ENCODE assay signal across 24 cellular contexts in genomic region chr19:50320051-50320450, GRCh38. TPM values are rescaled to one million over a fixed set of nuclear protein-coding genes. Genes with fewer than 3 reads are reported as not detected.
DNase-seq lines count a peak whose midpoint lies in the region.
"Had no signal": no experiment of that assay in that cellular context is flagged by ENCODE, and none has a peak within 500 bp of the region (broad histone marks: within the 10 kb centered on the region; RNA-seq: fewer than 3 reads in every experiment).

No MANE protein-coding gene starts in this region.

- H3K4me2 ChIP-seq in neuronal stem cell (ENCODE audit: insufficient read depth, low read length, poor library complexity, severe bottlenecking) (no peak overlapping the region), mesenchymal stem cell (ENCODE audit: low read length, poor library complexity, severe bottlenecking) (no peak overlapping the region)
- H3K4me2 ChIP-seq: BLaER1 had no signal

- H3K18ac ChIP-seq in neuronal stem cell (ENCODE audit: low read length): no peak overlapping the region
- no peak overlapping the region for H3K18ac ChIP-seq in mesenchymal stem cell (ENCODE audit: low read depth in 1 of 2, low read length in 2 of 2)

- no peaks in the 10 kb centered on the region for H3K27me3 ChIP-seq in H7 (ENCODE audit: control insufficient read depth, insufficient read depth, low read length)
- peaks cover 0 to under 1% (median under 1%) of the 10 kb centered on the region in 3 experiments for H3K27me3 ChIP-seq in neuronal stem cell (ENCODE audit: control insufficient read depth in 3 of 3, insufficient read depth in 3 of 3, low read depth in 1 of 3, low read length in 3 of 3)
- H3K27me3 ChIP-seq in mesenchymal stem cell (ENCODE audit: control insufficient read depth in 1 of 2, insufficient read depth in 1 of 2, low read length in 2 of 2): peaks cover 9 to 20% of the 10 kb centered on the region in 2 experiments

- DNase-seq in H7 (peak; percentile 28), neuronal stem cell (ENCODE audit: low spot score) (no peak), mesenchymal stem cell (no peak), NCI-H2081 treated with DMSO at 0.1 percent for 48 hours (lab: John Stamatoyannopoulos, UW) (no peak)
- no peak for DNase-seq in effector CD8-positive, alpha-beta T cell (lab: John Stamatoyannopoulos, UW)
- DNase-seq: 8988T; ACHN; BE2C; C1 segment of cervical spinal cord; CD4-positive, alpha-beta memory T cell; CD4-positive, CD25-positive, alpha-beta regulatory T cell; CD8-positive, alpha-beta memory T cell; COR-L47; DMS 273 treated with DMSO at 0.1 percent for 48 hours; DMS153; DMS53; DMS79; DND-41; EL; GDM1 had no signal

- H3K79me1 ChIP-seq in neuronal stem cell (ENCODE audit: low read depth, low read length) (peaks cover 3% of the 10 kb centered on the region), mesenchymal stem cell (replicated peaks; ENCODE audit: low read length, poor library complexity, severe bottlenecking) (no peaks in the 10 kb centered on the region)

- no peak overlapping the region for H3K14ac ChIP-seq in neuronal stem cell (ENCODE audit: low read length)
- no peak overlapping the region for H3K14ac ChIP-seq in mesenchymal stem cell (ENCODE audit: low read length in 2 of 2)

- H3K9me3 ChIP-seq in neuronal stem cell (replicated peaks in 1 of 2; ENCODE audit: control insufficient read depth in 2 of 2, insufficient read depth in 1 of 2, low read depth in 1 of 2, low read length in 2 of 2) (no peaks in the 10 kb centered on the region), mesenchymal stem cell (ENCODE audit: control insufficient read depth, low read length) (no peaks in the 10 kb centered on the region)
- H3K9me3 ChIP-seq: BE2C, BLaER1 had no signal

- peak overlapping the region; percentile 30 for H2BK15ac ChIP-seq in neuronal stem cell (ENCODE audit: low read length)
- H2BK15ac ChIP-seq in mesenchymal stem cell (ENCODE audit: low read depth, poor library complexity, severe bottlenecking): no peak overlapping the region

- H2BK120ac ChIP-seq in neuronal stem cell (ENCODE audit: low read depth, low read length) (no peak overlapping the region), mesenchymal stem cell (ENCODE audit: low read depth, low read length) (no peak overlapping the region)

- H3K36me3 ChIP-seq in H7 (replicated peaks; ENCODE audit: control insufficient read depth, insufficient read depth, low read length) (no peaks in the 10 kb centered on the region; the same call in 1 of the 2 replicates), neuronal stem cell (replicated peaks in 1 of 2; ENCODE audit: control insufficient read depth in 2 of 2, insufficient read depth in 2 of 2, low read length in 2 of 2) (peaks cover 0 to 3% of the 10 kb centered on the region in 2 donors), mesenchymal stem cell (ENCODE audit: control insufficient read depth in 1 of 2, insufficient read depth in 2 of 2, low read depth in 1 of 2, low read length in 2 of 2) (no peaks in the 10 kb centered on the region)
- H3K36me3 ChIP-seq: BE2C, BLaER1 had no signal

- no peak overlapping the region for H2BK5ac ChIP-seq in neuronal stem cell (ENCODE audit: low read length)
- H2BK5ac ChIP-seq in mesenchymal stem cell (ENCODE audit: low read depth, low read length, poor library complexity, severe bottlenecking): no peak overlapping the region

- no peak overlapping the region for H4K8ac ChIP-seq in neuronal stem cell (ENCODE audit: low read depth, low read length)
- H4K8ac ChIP-seq in mesenchymal stem cell (ENCODE audit: low read length): no peak overlapping the region

- H2BK12ac ChIP-seq in neuronal stem cell (ENCODE audit: low read length) (no peak overlapping the region), mesenchymal stem cell (ENCODE audit: low read length in 2 of 2) (no peak overlapping the region)

- no CpG with 5 or more reads among the region's 12 CpGs for WGBS in neuronal stem cell (ENCODE audit: extremely low coverage in 2 of 2, insufficient read length in 2 of 2, insufficient replicate concordance in 1 of 2), 2 donors
- 94% methylated on average over 11 of the region's 12 CpGs for WGBS in mesenchymal stem cell

- H3K4me3 ChIP-seq in H7 (ENCODE audit: insufficient read depth, low read depth, low read length): no peak overlapping the region
- H3K4me3 ChIP-seq in neuronal stem cell (ENCODE audit: low read length in 2 of 2): no peak overlapping the region
- H3K4me3 ChIP-seq in mesenchymal stem cell (ENCODE audit: insufficient read depth in 1 of 2, low read depth in 1 of 2, low read length in 2 of 2): no peak overlapping the region
- H3K4me3 ChIP-seq: BLaER1, GM12878 had no signal

- H3K9ac ChIP-seq in neuronal stem cell (ENCODE audit: low read depth, low read length, poor library complexity) (no peak overlapping the region), mesenchymal stem cell (ENCODE audit: low read length) (no peak overlapping the region)
- H3K9ac ChIP-seq: BLaER1 had no signal

- H3K4me1 ChIP-seq in neuronal stem cell (ENCODE audit: control insufficient read depth in 2 of 2, insufficient read depth in 1 of 2, low read depth in 1 of 2, low read length in 2 of 2): peaks cover 5 to 6% of the 10 kb centered on the region in 2 donors
- no peaks in the 10 kb centered on the region for H3K4me1 ChIP-seq in mesenchymal stem cell (ENCODE audit: control insufficient read depth, insufficient read depth, low read depth, low read length)

- H3K23ac ChIP-seq in neuronal stem cell (ENCODE audit: low read depth, low read length, poor library complexity) (no peak overlapping the region), mesenchymal stem cell (ENCODE audit: low read length in 2 of 2) (no peak overlapping the region)

- H2AFZ ChIP-seq in neuronal stem cell (ENCODE audit: low read length) (no peak overlapping the region), mesenchymal stem cell (ENCODE audit: low read depth, low read length) (no peak overlapping the region)

- H3K4ac ChIP-seq in neuronal stem cell (ENCODE audit: low read length) (no peak overlapping the region), mesenchymal stem cell (ENCODE audit: low read depth in 1 of 2, low read length in 2 of 2) (no peak overlapping the region)

- H2AK5ac ChIP-seq in neuronal stem cell (ENCODE audit: low read depth, low read length): peak overlapping the region; percentile 32
- no peak overlapping the region for H2AK5ac ChIP-seq in mesenchymal stem cell (ENCODE audit: low read length, severe bottlenecking)

- H4K91ac ChIP-seq in neuronal stem cell (ENCODE audit: low read depth, low read length, poor library complexity) (no peak overlapping the region), mesenchymal stem cell (ENCODE audit: low read length) (no peak overlapping the region)

- H3K27ac ChIP-seq in neuronal stem cell (replicated peaks; ENCODE audit: low read length) (no peak overlapping the region), mesenchymal stem cell (ENCODE audit: low read length, poor library complexity, severe bottlenecking) (no peak overlapping the region)
- H3K27ac ChIP-seq: BLaER1 had no signal

RNA-seq across cellular contexts. Expression of gene KCNC3, which starts 9.1 kb away (rescaled TPM):
- total RNA-seq in H7 (2014; rRNA removed; shearing (Covaris generic)): 0.14 and 0.37 TPM in 2 replicates
- 6.8 TPM for polyA plus RNA-seq in neuronal stem cell (2013, experiment 1 of 2)
- polyA plus RNA-seq in neuronal stem cell (2013, experiment 2 of 2): 6.9 TPM
- 0.04 TPM for polyA plus RNA-seq in mesenchymal stem cell (2013, experiment 1 of 2)
- 0.07 TPM for polyA plus RNA-seq in mesenchymal stem cell (2013, experiment 2 of 2)
- polyA plus RNA-seq: AG04450; CD4-positive, alpha-beta memory T cell; CD4-positive, CD25-positive, alpha-beta regulatory T cell; CD8-positive, alpha-beta memory T cell had no signal

RNA-seq across cellular contexts. Expression of gene NAPSA, which starts 45.4 kb away (rescaled TPM):
- 0.44 and 0.59 TPM in 2 replicates for total RNA-seq in H7 (2014; rRNA removed; shearing (Covaris generic))
- 0.84 TPM for polyA plus RNA-seq in neuronal stem cell (2013, experiment 1 of 2)
- polyA plus RNA-seq in neuronal stem cell (2013, experiment 2 of 2): 0.72 TPM
- polyA plus RNA-seq in mesenchymal stem cell (2013, experiment 1 of 2): 0.25 TPM
- polyA plus RNA-seq in mesenchymal stem cell (2013, experiment 2 of 2): 0.10 TPM
- total RNA-seq: Daoy had no signal

RNA-seq across cellular contexts. Expression of gene NR1H2, which starts 56.2 kb away (rescaled TPM):
- total RNA-seq in H7 (2014; rRNA removed; shearing (Covaris generic)): 73.7 and 90.1 TPM in 2 replicates
- 15.5 TPM for polyA plus RNA-seq in neuronal stem cell (2013, experiment 1 of 2)
- 15.1 TPM for polyA plus RNA-seq in neuronal stem cell (2013, experiment 2 of 2)
- polyA plus RNA-seq in mesenchymal stem cell (2013, experiment 1 of 2): 29.2 TPM
- polyA plus RNA-seq in mesenchymal stem cell (2013, experiment 2 of 2): 27.7 TPM
